12 cellular contexts compared by ENCODE assay signal in genomic region chr4:138297743-138298405, GRCh38.
"Had no signal": no experiment of that assay in that cellular context is flagged by ENCODE, and none has a peak within 500 bp of the region (broad histone marks: within the 10 kb centered on the region; RNA-seq: fewer than 3 reads in every experiment).

No MANE protein-coding gene starts in this region.

- H3K4me3 ChIP-seq: coronary artery, skin epidermis had no signal

- DNase-seq: activated CD4-positive, alpha-beta T cell treated with anti-CD3 and anti-CD28 coated beads, Interleukin-2, amount 50 U/mL, for 1 hour; activated CD4-positive, CD25-positive, alpha-beta regulatory T cell; activated naive CD4-positive, alpha-beta T cell treated with anti-CD3 and anti-CD28 coated beads, Interleukin-2, amount 10 ng/mL, durations not matched to agents 7 days and 5 days; activated T-cell treated with anti-CD3 and anti-CD28 coated beads for 4 hours; caudate nucleus; effector CD4-positive, alpha-beta T cell; hypothalamus; kidney glomerular epithelial cell; midbrain; retina had no signal

- H3K27ac ChIP-seq: coronary artery, skin epidermis had no signal
